Comparison of ENCODE assay signal across 8 cellular contexts in genomic region chr1:214261206-214262123, GRCh38. TPM values are rescaled to one million over a fixed set of nuclear protein-coding genes. Genes with fewer than 3 reads are reported as not detected.
A peak's percentile ranks its signal among the peaks of the same experiment; 100 is the strongest.
DNase-seq lines count a peak whose midpoint lies in the region; ATAC-seq, FAIRE-seq and TF ChIP-seq lines count a peak whose summit lies in the region.

No MANE protein-coding gene starts in this region.

- H3K36me3 ChIP-seq in bronchial epithelial cell (ENCODE audit: control insufficient read depth, insufficient read depth, low read length): no peaks in the 10 kb centered on the region

- H3K4me1 Mint-ChIP-seq in activated B cell treated with CpG ODN at 0.5 μM for 24 hours: no peaks in the 10 kb centered on the region

- CTCF ChIA-PET in activated B cell treated with CpG ODN at 0.5 μM for 24 hours (lab: Charles Lee): interaction anchor here (0.6 to 9.6 kb wide), 20 partner anchors 9 to 1263 kb away, joined by 3 to 357 read pairs (median 5); partner anchors contain the start of gene SMYD2

- intact Hi-C loops in activated B cell treated with CpG ODN at 0.5 μM for 24 hours (cut with micrococcal nuclease): loop anchor here (1.0 to 5.0 kb wide), 6 partner anchors 47 to 1265 kb away; no protein-coding TSS in a partner anchor

- no peak overlapping the region for H3K4me3 Mint-ChIP-seq in activated B cell treated with CpG ODN at 0.5 μM for 24 hours

- no peaks in the 10 kb centered on the region for H3K9me3 Mint-ChIP-seq in activated B cell treated with CpG ODN at 0.5 μM for 24 hours

- H3K4me3 ChIP-seq in bronchial epithelial cell (ENCODE audit: low read depth, low read length): no peak overlapping the region

- POLR2A ChIA-PET in activated B cell treated with CpG ODN at 0.5 μM for 24 hours (lab: Charles Lee): interaction anchor here (1.0 kb wide), 1 partner anchor 67 kb away, joined by 4 read pairs; no protein-coding TSS in a partner anchor

- FAIRE-seq in bronchial epithelial cell (lab: Jason Lieb, UNC): peak; percentile 76

- H3K27me3 Mint-ChIP-seq in activated B cell treated with CpG ODN at 0.5 μM for 24 hours: peaks cover 54% of the 10 kb centered on the region

- H3K36me3 Mint-ChIP-seq in activated B cell treated with CpG ODN at 0.5 μM for 24 hours (ENCODE audit: low read depth): no peaks in the 10 kb centered on the region

- H3K27ac Mint-ChIP-seq in activated B cell treated with CpG ODN at 0.5 μM for 24 hours: no peak overlapping the region

- H3K27me3 ChIP-seq in bronchial epithelial cell (ENCODE audit: control insufficient read depth, insufficient read depth, low read length): no peaks in the 10 kb centered on the region

- ATAC-seq in GM18873 (IDR thresholded peaks at IDR 0.05; ENCODE audit: low FRiP score, unreplicated experiment) (peak; percentile 77), HG03108 (IDR thresholded peaks at IDR 0.05; ENCODE audit: unreplicated experiment) (peak; percentile 79), activated B cell treated with CpG ODN at 0.5 μM for 24 hours (ENCODE audit: low read depth) (peak; percentile 93)

- DNase-seq in AG20443 (ENCODE audit: low spot score) (peak; percentile 86), NCI-H2196 treated with DMSO at 0.1 percent for 48 hours (lab: John Stamatoyannopoulos, UW; ENCODE audit: unreplicated experiment) (peak; percentile 74), activated B cell treated with CpG ODN at 0.5 μM for 24 hours (peak; percentile 63), bronchial epithelial cell (ENCODE audit: low read depth) (peak; percentile 73), kidney glomerular epithelial cell (lab: John Stamatoyannopoulos, UW) (peak; percentile 77)
- DNase-seq in stimulated activated CD4-positive, alpha-beta T cell treated with anti-CD3 and anti-CD28 coated beads, Interleukin-1b, Interleukin-23, amount 100 ng/mL, for 48 hours: peak; percentile 82

- peak; percentile 96 for TF ChIP-seq CTCF in activated B cell treated with CpG ODN at 0.5 μM for 24 hours (IDR thresholded peaks at IDR 0.05)
- peak; percentile 99 for TF ChIP-seq CTCF in bronchial epithelial cell (IDR thresholded peaks at IDR 0.05; ENCODE audit: insufficient read depth, low read length, severe bottlenecking)

RNA-seq across cellular contexts. Expression of gene SMYD2, which starts 19.5 kb away (rescaled TPM):
- total RNA-seq in activated B cell treated with CpG ODN at 0.5 μM for 24 hours: 18.3 and 18.8 TPM in 2 replicates
- 49.2 and 58.4 TPM in 2 replicates for total RNA-seq in bronchial epithelial cell
